Comparison of ENCODE assay signal across 8 cellular contexts in genomic region chr3:99172736-99173657, GRCh38.
DNase-seq lines count a peak whose midpoint lies in the region; ATAC-seq and TF ChIP-seq lines count a peak whose summit lies in the region.

No MANE protein-coding gene starts in this region.

- H3K27me3 Mint-ChIP-seq in activated CD4-positive, alpha-beta memory T cell treated with anti-CD3 and anti-CD28 coated beads for 36 hours = no peaks in the 10 kb centered on the region

- H3K36me3 Mint-ChIP-seq in activated CD4-positive, alpha-beta memory T cell treated with anti-CD3 and anti-CD28 coated beads for 36 hours = no peaks in the 10 kb centered on the region

- WGBS in right cardiac atrium = 43% methylated on average over 5 of the region's 5 CpGs

- ATAC-seq in HG02642 (IDR thresholded peaks at IDR 0.05; ENCODE audit: poor library complexity, unreplicated experiment) = peak; percentile 80
- peak in 1 of 2 donors; percentile 40 for ATAC-seq in right cardiac atrium

- no peaks in the 10 kb centered on the region for H3K4me1 Mint-ChIP-seq in activated CD4-positive, alpha-beta memory T cell treated with anti-CD3 and anti-CD28 coated beads for 36 hours (ENCODE audit: low read depth)

- peak; percentile 34 for DNase-seq in AG04449 (ENCODE audit: low read depth, low spot score)
- peak; percentile 42 for DNase-seq in GM04503 (ENCODE audit: low read depth)
- DNase-seq in NCI-H1694 (lab: John Stamatoyannopoulos, UW) = peak; percentile 28
- peak; percentile 39 for DNase-seq in activated CD4-positive, alpha-beta memory T cell treated with anti-CD3 and anti-CD28 coated beads for 36 hours
- DNase-seq in right cardiac atrium = peak in 2 of 3 donors; percentile 29 to 55
- peak; percentile 7 for DNase-seq in stimulated activated CD4-positive, alpha-beta T cell treated with anti-CD3 and anti-CD28 coated beads, Interleukin-1b, Interleukin-23, amount 100 ng/mL, for 48 hours
- DNase-seq in occipital lobe (lab: John Stamatoyannopoulos, UW) = no peak

- CTCF ChIA-PET in AG04449 (lab: Yijun Ruan, JAX) = interaction anchor here (0.6 to 4.0 kb wide), 67 partner anchors 9 to 595 kb away, joined by 3 to 62 read pairs (median 4); partner anchors contain the start of gene COL8A1
- CTCF ChIA-PET in activated CD4-positive, alpha-beta memory T cell treated with anti-CD3 and anti-CD28 coated beads for 36 hours (lab: Charles Lee) = interaction anchor here (0.6 to 2.3 kb wide), 16 partner anchors 9 to 356 kb away, joined by 3 to 9 read pairs (median 4); no protein-coding TSS in a partner anchor

- intact Hi-C loops in activated CD4-positive, alpha-beta memory T cell treated with anti-CD3 and anti-CD28 coated beads for 36 hours (cut with micrococcal nuclease) = loop anchor here (1.0 kb wide), 2 partner anchors 150 to 356 kb away; no protein-coding TSS in a partner anchor
- intact Hi-C loops in right cardiac atrium (cut with DNase I) = loop anchor here in 1 of 4 donors (5.0 kb wide), 1 partner anchor 151 kb away; no protein-coding TSS in a partner anchor

- no peak overlapping the region for H3K27ac Mint-ChIP-seq in activated CD4-positive, alpha-beta memory T cell treated with anti-CD3 and anti-CD28 coated beads for 36 hours

- peaks cover 2% of the 10 kb centered on the region for H3K9me3 ChIP-seq in right cardiac atrium (ENCODE audit: control insufficient read depth, low read length)

- POLR2A ChIA-PET in AG04449 (lab: Yijun Ruan, JAX) = no interaction called here
- POLR2A ChIA-PET in activated CD4-positive, alpha-beta memory T cell treated with anti-CD3 and anti-CD28 coated beads for 36 hours (lab: Charles Lee) = no interaction called here

- peak; percentile 70 for TF ChIP-seq CTCF in AG04449 (IDR thresholded peaks at IDR 0.05; ENCODE audit: insufficient read depth, low read length, missing control alignments)

- H3K27me3 ChIP-seq in right cardiac atrium (ENCODE audit: control insufficient read depth, insufficient read depth) = no peaks in the 10 kb centered on the region

- no peak overlapping the region for H3K4me3 ChIP-seq in AG04449 (ENCODE audit: low read depth, low read length)
- H3K4me3 ChIP-seq in right cardiac atrium (ENCODE audit: low read length) = no peak overlapping the region

- H3K27ac ChIP-seq in right cardiac atrium (ENCODE audit: low read length) = no peak overlapping the region

- peaks cover under 1% of the 10 kb centered on the region for H3K9me3 Mint-ChIP-seq in activated CD4-positive, alpha-beta memory T cell treated with anti-CD3 and anti-CD28 coated beads for 36 hours

- H3K4me3 Mint-ChIP-seq in activated CD4-positive, alpha-beta memory T cell treated with anti-CD3 and anti-CD28 coated beads for 36 hours = no peak overlapping the region

- no peaks in the 10 kb centered on the region for H3K4me1 ChIP-seq in right cardiac atrium (ENCODE audit: control insufficient read depth, insufficient read depth, low read length)
